ENCODE assay signal across 16 cellular contexts in genomic region chr4:108337923-108338322, GRCh38.
DNase-seq lines count a peak whose midpoint lies in the region; ATAC-seq and TF ChIP-seq lines count a peak whose summit lies in the region.
"Had no signal": no experiment of that assay in that cellular context is flagged by ENCODE, and none has a peak within 500 bp of the region (broad histone marks: within the 10 kb centered on the region; RNA-seq: fewer than 3 reads in every experiment).

No MANE protein-coding gene starts in this region.

- peaks cover 4% of the 10 kb centered on the region for H3K4me1 ChIP-seq in mesendoderm (ENCODE audit: control insufficient read depth, low read depth, low read length)

- no peak overlapping the region for H2BK5ac ChIP-seq in mesendoderm (ENCODE audit: low read length)

- no peak overlapping the region for H2BK15ac ChIP-seq in mesendoderm (replicated peaks; ENCODE audit: low read depth)

- no peak overlapping the region for H4K8ac ChIP-seq in mesendoderm (ENCODE audit: low read depth, low read length)

- H3K56ac ChIP-seq in mesendoderm (ENCODE audit: low read length): no peak overlapping the region

- H4K5ac ChIP-seq in mesendoderm (ENCODE audit: low read length): no peak overlapping the region

- no peak for TF ChIP-seq CTCF in astrocyte of the spinal cord (IDR thresholded peaks at IDR 0.05; ENCODE audit: low read depth, low read length)

- no peaks in the 10 kb centered on the region for H3K79me2 ChIP-seq in mesendoderm (ENCODE audit: control insufficient read depth, insufficient read depth, low read length)

- no CpG with 5 or more reads among the region's 1 CpG for WGBS in mesendoderm (ENCODE audit: extremely low coverage, insufficient coverage, low lambda C conversion rate)

- H3K18ac ChIP-seq in mesendoderm (ENCODE audit: low read length): no peak overlapping the region

- H3K4me2 ChIP-seq in mesendoderm (ENCODE audit: low read length): no peak overlapping the region

- no peaks in the 10 kb centered on the region for H3K27me3 ChIP-seq in mesendoderm (ENCODE audit: insufficient read depth, low read length, poor library complexity)

- no peak overlapping the region for H3K9ac ChIP-seq in mesendoderm (ENCODE audit: low read length)

- no peak for ATAC-seq in HG03175 (IDR thresholded peaks at IDR 0.05; ENCODE audit: unreplicated experiment)

- no peak overlapping the region for H3K4ac ChIP-seq in mesendoderm (ENCODE audit: low read depth, low read length)

- H3K23ac ChIP-seq in mesendoderm (ENCODE audit: low read length): no peak overlapping the region

- in situ Hi-C loops in astrocyte of the spinal cord (cut with HindIII; ENCODE audit: low sequenced_read_pairs): no loop called here

- no peaks in the 10 kb centered on the region for H3K36me3 ChIP-seq in mesendoderm (ENCODE audit: control insufficient read depth, insufficient read depth, low read length)

- H2BK120ac ChIP-seq in mesendoderm (ENCODE audit: low read depth, low read length): no peak overlapping the region

- H3K4me3 ChIP-seq in astrocyte of the spinal cord (ENCODE audit: low read depth, low read length): no peak overlapping the region
- H3K4me3 ChIP-seq in mesendoderm (ENCODE audit: low read length): no peak overlapping the region

- H3K27ac ChIP-seq in mesendoderm (ENCODE audit: low read depth, low read length): no peak overlapping the region

- no peak overlapping the region for H2AK5ac ChIP-seq in mesendoderm (ENCODE audit: low read length)

- DNase-seq in DMS53 (lab: John Stamatoyannopoulos, UW) (peak; percentile 36), LHCN-M2 (ENCODE audit: low read depth) (peak; percentile 45), astrocyte of the spinal cord (ENCODE audit: low read depth, low spot score) (peak; percentile 50), mesendoderm (peak; percentile 8), midbrain (lab: John Stamatoyannopoulos, UW) (no peak), NCI-H2196 treated with DMSO at 0.1 percent for 48 hours (lab: John Stamatoyannopoulos, UW; ENCODE audit: unreplicated experiment) (no peak), NCI-H146 treated with DMSO at 0.1 percent for 48 hours (lab: John Stamatoyannopoulos, UW; ENCODE audit: unreplicated experiment) (no peak)
- DNase-seq: activated CD8-positive, alpha-beta memory T cell treated with anti-CD3 and anti-CD28 coated beads, Interleukin-2, amount 50 U/mL, for 48 hours; C1 segment of cervical spinal cord; head of caudate nucleus; kidney glomerular epithelial cell; NCI-H146; NCI-H526 treated with DMSO at 0.1 percent for 48 hours; stimulated activated CD4-positive, alpha-beta T cell treated with anti-CD3 and anti-CD28 coated beads, Interleukin-15, amount 100 ng/mL, for 24 hours; substantia nigra had no signal

- no peaks in the 10 kb centered on the region for H3K79me1 ChIP-seq in mesendoderm (ENCODE audit: low read length)

Comparison
In these comparisons a context has a peak if more than half of its experiments do, and no peak if none do; other contexts are left out.
1. DNase-seq: peak in DMS53 (single experiment), LHCN-M2 (single experiment), astrocyte of the spinal cord (single experiment) and mesendoderm (single experiment); none in midbrain (single experiment), NCI-H2196 treated with DMSO at 0.1 percent for 48 hours (single experiment) and NCI-H146 treated with DMSO at 0.1 percent for 48 hours (single experiment).